ENCODE assay signal across 10 cellular contexts in the genomic region with DNA sequence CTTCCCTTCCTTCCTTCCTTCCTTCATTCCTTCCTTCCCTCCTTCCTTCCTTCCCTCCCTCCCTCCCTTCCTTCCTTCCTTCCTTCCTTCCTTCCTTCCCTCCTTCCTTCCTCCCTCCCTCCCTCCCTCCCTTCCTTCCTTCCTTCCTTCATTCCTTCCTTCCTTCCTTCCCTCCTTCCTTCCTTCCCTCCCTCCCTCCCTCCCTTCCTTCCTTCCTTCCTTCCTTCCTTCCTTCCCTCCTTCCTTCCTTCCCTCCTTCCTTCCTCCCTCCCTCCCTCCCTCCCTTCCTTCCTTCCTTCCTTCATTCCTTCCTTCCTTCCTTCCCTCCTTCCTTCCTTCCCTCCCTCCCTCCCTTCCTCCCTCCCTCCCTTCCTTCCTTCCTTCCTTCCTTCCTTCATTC. TPM values are rescaled to one million over a fixed set of nuclear protein-coding genes. Genes with fewer than 3 reads are reported as not detected.
"Had no signal": no experiment of that assay in that cellular context is flagged by ENCODE, and none has a peak within 500 bp of the region (broad histone marks: within the 10 kb centered on the region; RNA-seq: fewer than 3 reads in every experiment).

No MANE protein-coding gene starts in this region.

RNA-seq across cellular contexts. Expression of gene HS3ST2, which starts 4.8 kb away (rescaled TPM):
- total RNA-seq: activated naive CD4-positive, alpha-beta T cell treated with anti-CD3 and anti-CD28 coated beads for 36 hours; activated naive CD4-positive, alpha-beta T cell treated with anti-CD3 and anti-CD28 coated beads, Interleukin-2, amount 50 U/mL, for 72 hours; activated naive CD8-positive, alpha-beta T cell treated with anti-CD3 and anti-CD28 coated beads for 36 hours; activated T-cell treated with anti-CD3 and anti-CD28 coated beads, Interleukin-2, amount 50 U/mL, for 4 hours; activated T-cell treated with anti-CD3 and anti-CD28 coated beads, Interleukin-2, amount 50 U/mL, for 72 hours; activated T-helper 1 cell treated with anti-CD3 and anti-CD28 coated beads, Interleukin-12 subunit alpha, Interleukin-12 subunit beta, Interleukin-2, Interleukin-4 antibody, amounts not matched to agents 30 ng/mL and 10 ng/mL and 1 ng/mL, durations not matched to agents 14 hours and 24 hours and 36 hours; activated T-helper 17 cell treated with anti-CD3 and anti-CD28 coated beads, Interleukin-2, amount 50 U/mL, for 72 hours; activated T-helper 2 cell treated with anti-CD3 and anti-CD28 coated beads, Interferon-gamma antibody, Interleukin-2, Interleukin-4, amounts not matched to agents 10 μg/mL and 5 μg/mL and 100 μg/mL, durations not matched to agents 14 hours and 24 hours and 36 hours; cardiac muscle cell; chondrocyte had no signal
- polyA plus RNA-seq: cardiac muscle cell had no signal
